ENCODE assay signal across 7 cellular contexts in the genomic region with DNA sequence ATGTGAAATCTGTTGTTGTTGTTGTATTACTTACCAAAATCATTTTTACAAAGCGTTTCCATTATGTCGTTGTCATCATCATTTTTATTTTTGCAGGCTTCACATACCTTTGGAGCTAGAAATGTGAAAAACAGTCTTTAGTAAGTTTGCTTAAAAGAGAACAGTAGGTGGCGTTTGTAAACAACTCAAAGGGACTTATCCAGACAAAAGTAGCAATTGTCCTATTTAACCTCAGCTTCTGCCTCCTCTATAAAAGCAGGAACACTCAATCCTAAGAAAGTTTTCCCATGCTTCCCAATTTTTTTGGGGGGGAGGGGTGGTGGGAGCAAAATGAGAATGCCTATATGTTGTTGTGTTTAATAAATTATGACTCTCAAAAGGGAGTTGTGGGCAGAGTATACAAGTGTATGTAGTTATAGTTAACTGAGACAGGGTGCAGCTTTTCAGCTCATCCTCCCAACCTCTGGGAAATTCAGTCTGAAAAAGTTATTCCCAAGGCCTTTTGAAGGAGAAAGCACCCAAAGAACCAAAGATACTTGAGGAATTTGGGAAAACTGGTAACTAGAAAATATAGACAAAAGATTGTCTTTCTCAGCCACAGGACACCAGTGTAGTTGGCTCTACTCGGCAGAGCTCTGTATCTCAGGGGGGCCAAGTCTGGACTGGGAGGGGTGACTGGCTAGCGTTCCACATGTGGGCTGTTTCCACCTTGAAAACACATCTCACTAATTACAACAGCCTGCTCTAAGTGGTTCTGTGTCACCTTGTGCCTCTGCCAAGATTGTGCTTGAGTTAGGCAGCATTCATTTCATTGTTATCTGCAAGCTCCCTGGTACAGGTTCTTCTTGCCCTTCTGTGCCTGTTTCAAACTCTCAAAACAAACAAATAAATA. TPM values are rescaled to one million over a fixed set of nuclear protein-coding genes. Genes with fewer than 3 reads are reported as not detected.
A peak's percentile ranks its signal among the peaks of the same experiment; 100 is the strongest.
DNase-seq lines count a peak whose midpoint lies in the region; ATAC-seq and TF ChIP-seq lines count a peak whose summit lies in the region.

No MANE protein-coding gene starts in this region.

- peaks cover 21 to 55% of the 10 kb centered on the region in 2 donors for H3K36me3 ChIP-seq in neuronal stem cell (replicated peaks in 1 of 2; ENCODE audit: control insufficient read depth in 2 of 2, insufficient read depth in 2 of 2, low read length in 2 of 2)

- TF ChIP-seq CTCF in GM12872 (IDR thresholded peaks at IDR 0.05; ENCODE audit: insufficient read depth, low read depth, low read length) (peak; percentile 50; the same call in 1 of the 3 replicates), choroid plexus epithelial cell (conservative IDR thresholded peaks at IDR 0.05; ENCODE audit: low read depth, low read length) (peak; percentile 57)

- no peak overlapping the region for H4K91ac ChIP-seq in neuronal stem cell (ENCODE audit: low read depth, low read length, poor library complexity)

- peak overlapping the region; percentile 64 for H3K27ac ChIP-seq in neuronal stem cell (replicated peaks; ENCODE audit: low read length)

- no peaks in the 10 kb centered on the region for H3K79me1 ChIP-seq in neuronal stem cell (ENCODE audit: low read depth, low read length)

- H2BK12ac ChIP-seq in neuronal stem cell (ENCODE audit: low read length): no peak overlapping the region

- peak overlapping the region; percentile 60 for H3K4me2 ChIP-seq in neuronal stem cell (ENCODE audit: insufficient read depth, low read length, poor library complexity, severe bottlenecking)

- H2BK15ac ChIP-seq in neuronal stem cell (ENCODE audit: low read length): no peak overlapping the region

- H3K27me3 ChIP-seq in neuronal stem cell (ENCODE audit: control insufficient read depth in 3 of 3, insufficient read depth in 3 of 3, low read depth in 1 of 3, low read length in 3 of 3): no peaks in the 10 kb centered on the region

- no CpG with 5 or more reads among the region's 5 CpGs for WGBS in neuronal stem cell (ENCODE audit: extremely low coverage in 2 of 2, insufficient read length in 2 of 2, insufficient replicate concordance in 1 of 2), 2 donors

- no peak overlapping the region for H3K9ac ChIP-seq in neuronal stem cell (ENCODE audit: low read depth, low read length, poor library complexity)

- DNase-seq in MV-4-11 (lab: John Stamatoyannopoulos, UW) (peak; percentile 39), choroid plexus epithelial cell (ENCODE audit: low read depth) (peak; percentile 68), neuronal stem cell (ENCODE audit: low spot score) (no peak)
- no peak for DNase-seq in activated CD4-positive, alpha-beta T cell treated with anti-CD3 and anti-CD28 coated beads for 4 hours
- DNase-seq in activated CD4-positive, alpha-beta T cell treated with anti-CD3 and anti-CD28 coated beads for 48 hours: no peak

- no peak overlapping the region for H3K4ac ChIP-seq in neuronal stem cell (ENCODE audit: low read length)

- no peak overlapping the region for H2AFZ ChIP-seq in neuronal stem cell (ENCODE audit: low read length)

- no peak overlapping the region for H3K23ac ChIP-seq in neuronal stem cell (ENCODE audit: low read depth, low read length, poor library complexity)

- no peak for ATAC-seq in GM21576 (IDR thresholded peaks at IDR 0.05; ENCODE audit: unreplicated experiment)

- no peak overlapping the region for H2BK120ac ChIP-seq in neuronal stem cell (ENCODE audit: low read depth, low read length)

- no peak overlapping the region for H3K18ac ChIP-seq in neuronal stem cell (ENCODE audit: low read length)

- no peak overlapping the region for H2BK5ac ChIP-seq in neuronal stem cell (ENCODE audit: low read length)

- H3K14ac ChIP-seq in neuronal stem cell (ENCODE audit: low read length): no peak overlapping the region

- H2AK5ac ChIP-seq in neuronal stem cell (ENCODE audit: low read depth, low read length): no peak overlapping the region

- no peak overlapping the region for H3K4me3 ChIP-seq in choroid plexus epithelial cell (ENCODE audit: low read depth, low read length)
- peak overlapping the region; percentile 86 to 97 for H3K4me3 ChIP-seq in neuronal stem cell (ENCODE audit: low read length in 2 of 2)

- H3K4me1 ChIP-seq in neuronal stem cell (ENCODE audit: control insufficient read depth in 2 of 2, insufficient read depth in 1 of 2, low read depth in 1 of 2, low read length in 2 of 2): peaks cover 16 to 18% of the 10 kb centered on the region in 2 donors

- H3K9me3 ChIP-seq in neuronal stem cell (replicated peaks in 1 of 2; ENCODE audit: control insufficient read depth in 2 of 2, insufficient read depth in 1 of 2, low read depth in 1 of 2, low read length in 2 of 2): peaks cover 0 to 1% of the 10 kb centered on the region in 2 donors

- no peak overlapping the region for H4K8ac ChIP-seq in neuronal stem cell (ENCODE audit: low read depth, low read length)

RNA-seq across cellular contexts. Expression of gene SFRP2, which starts 2.8 kb away (rescaled TPM):
- 425 TPM for polyA plus RNA-seq in neuronal stem cell (2013, experiment 1 of 2)
- 420 TPM for polyA plus RNA-seq in neuronal stem cell (2013, experiment 2 of 2)

RNA-seq across cellular contexts. Expression of gene RNF175, which starts 26.3 kb away (rescaled TPM):
- 22.7 TPM for polyA plus RNA-seq in neuronal stem cell (2013, experiment 1 of 2)
- 22.6 TPM for polyA plus RNA-seq in neuronal stem cell (2013, experiment 2 of 2)

Comparison
In these comparisons a context has a peak if more than half of its experiments do, and no peak if none do; other contexts are left out.
1. DNase-seq: peak in MV-4-11 (single experiment) and choroid plexus epithelial cell (single experiment); none in neuronal stem cell (single experiment), activated CD4-positive, alpha-beta T cell treated with anti-CD3 and anti-CD28 coated beads for 4 hours (0 of 2) and activated CD4-positive, alpha-beta T cell treated with anti-CD3 and anti-CD28 coated beads for 48 hours (single experiment).